ENCODE assay signal across 16 cellular contexts in the genomic region with DNA sequence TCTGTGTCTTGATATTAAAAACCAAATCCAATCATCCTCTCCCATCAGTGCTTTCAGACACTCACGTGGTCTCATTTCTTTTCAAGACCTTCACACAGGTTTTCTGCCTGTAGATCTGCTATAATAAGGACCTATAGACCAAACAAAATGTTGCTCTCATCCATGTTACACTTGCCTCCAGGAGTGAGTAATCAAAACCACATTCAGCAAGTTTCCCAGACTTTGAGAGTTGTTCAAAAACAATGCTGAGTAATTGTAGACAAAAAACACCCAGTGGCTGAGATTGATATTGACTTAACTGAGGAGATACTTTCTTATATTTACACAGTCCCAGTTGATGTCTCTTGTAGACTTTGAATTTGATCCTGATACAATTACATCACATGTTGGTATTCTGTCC.
DNase-seq lines count a peak whose midpoint lies in the region; ATAC-seq and TF ChIP-seq lines count a peak whose summit lies in the region.
"Had no signal": no experiment of that assay in that cellular context is flagged by ENCODE, and none has a peak within 500 bp of the region (broad histone marks: within the 10 kb centered on the region; RNA-seq: fewer than 3 reads in every experiment).

No MANE protein-coding gene starts in this region.

- peak; percentile 57 for DNase-seq in MCF 10A (ENCODE audit: unreplicated experiment)
- DNase-seq in mammary epithelial cell: no peak
- DNase-seq in adipocyte (ENCODE audit: low read depth): peak; percentile 65
- DNase-seq in dedifferentiated amniotic fluid mesenchymal stem cell (ENCODE audit: extremely low spot score): peak; percentile 45
- no peak for DNase-seq in activated CD4-positive, alpha-beta T cell treated with anti-CD3 and anti-CD28 coated beads, Interleukin-2, amount 10 ng/mL, durations not matched to agents 24 days and 14 days
- DNase-seq in stimulated activated CD4-positive, alpha-beta T cell treated with anti-CD3 and anti-CD28 coated beads, Interleukin-2, amount 100 ng/mL, for 48 hours: no peak
- DNase-seq in vagina (ENCODE audit: extremely low spot score in 2 of 2): no peak
- no peak for DNase-seq in sciatic nerve (ENCODE audit: low spot score)
- DNase-seq: DMS 273 treated with DMSO at 0.1 percent for 48 hours; Kasumi-1; NCI-H1417; NCI-H2029 treated with DMSO at 0.1 percent for 48 hours; NCI-H526; NK-92 treated with Interleukin-12 subunit alpha and Interleukin-12 subunit beta, amount 100 ng/mL, for 24 hours; Right ventricle myocardium superior had no signal

- CTCF ChIA-PET in MCF 10A (lab: Yijun Ruan, JAX): no interaction called here
- CTCF ChIA-PET in mammary epithelial cell (lab: Charles Lee; ENCODE audit: low non-redundant PET): no interaction called here

- H4K20me1 ChIP-seq in mammary epithelial cell (ENCODE audit: insufficient read depth, low read length): no peaks in the 10 kb centered on the region
- H4K20me1 ChIP-seq: BLaER1 treated with 17β-estradiol and CSF1 and Interleukin-3, amounts not matched to agents 10 nM and 100 nM had no signal

- dilution Hi-C loops in mammary epithelial cell (cut with HindIII; ENCODE audit: low sequenced_read_pairs): no loop called here

- no peaks in the 10 kb centered on the region for H3K4me1 ChIP-seq in mammary epithelial cell (ENCODE audit: insufficient read depth, low read length)
- H3K4me1 ChIP-seq in adipocyte (ENCODE audit: control insufficient read depth, insufficient read depth, low read length): no peaks in the 10 kb centered on the region
- no peaks in the 10 kb centered on the region for H3K4me1 ChIP-seq in vagina
- H3K4me1 ChIP-seq: BLaER1 treated with 17β-estradiol and CSF1 and Interleukin-3, amounts not matched to agents 10 nM and 100 nM had no signal

- peaks cover 13% of the 10 kb centered on the region for H3K9me3 ChIP-seq in mammary epithelial cell (replicated peaks; ENCODE audit: insufficient read depth, low read length)
- H3K9me3 ChIP-seq in adipocyte (ENCODE audit: control insufficient read depth, low read length): peaks cover 11% of the 10 kb centered on the region
- no peaks in the 10 kb centered on the region for H3K9me3 ChIP-seq in vagina

- no peak overlapping the region for H3K4me2 ChIP-seq in mammary epithelial cell (ENCODE audit: insufficient read depth, low read depth, low read length)
- H3K4me2 ChIP-seq: BLaER1 treated with 17β-estradiol and CSF1 and Interleukin-3, amounts not matched to agents 10 nM and 100 nM had no signal

- 19% methylated on average over 1 of the region's 1 CpG for WGBS in mammary epithelial cell (ENCODE audit: low coverage, missing lambda C conversion rate)

- H3K36me3 Mint-ChIP-seq in MCF 10A (ENCODE audit: insufficient read depth, unreplicated experiment): no peaks in the 10 kb centered on the region
- H3K36me3 Mint-ChIP-seq in activated CD4-positive, alpha-beta T cell treated with anti-CD3 and anti-CD28 coated beads, Interleukin-2, amount 10 ng/mL, durations not matched to agents 24 days and 14 days (ENCODE audit: low read depth): no peaks in the 10 kb centered on the region

- POLR2A ChIA-PET in MCF 10A (lab: Yijun Ruan, JAX): interaction anchor here (0.6 kb wide), 1 partner anchor 39 kb away, joined by 3 read pairs; no protein-coding TSS in a partner anchor

- TF ChIP-seq CTCF in MCF 10A (IDR thresholded peaks at IDR 0.05; ENCODE audit: unreplicated experiment) (no peak), mammary epithelial cell (conservative IDR thresholded peaks at IDR 0.05 in 1 of 2, IDR thresholded peaks at IDR 0.05 in 1 of 2; ENCODE audit: extremely low read depth in 1 of 2, insufficient read depth in 1 of 2, low read depth in 1 of 2, low read length in 2 of 2) (no peak), vagina (IDR thresholded peaks at IDR 0.05) (no peak)

- H2AFZ ChIP-seq in mammary epithelial cell (ENCODE audit: low read depth, low read length): no peak overlapping the region

- ATAC-seq in sciatic nerve: no peak

- H3K36me3 ChIP-seq in mammary epithelial cell (ENCODE audit: insufficient read depth, low read length) (no peaks in the 10 kb centered on the region), adipocyte (ENCODE audit: control insufficient read depth, insufficient read depth, low read length, severe bottlenecking) (no peaks in the 10 kb centered on the region), vagina (no peaks in the 10 kb centered on the region)
- H3K36me3 ChIP-seq: BLaER1 treated with 17β-estradiol and CSF1 and Interleukin-3, amounts not matched to agents 10 nM and 100 nM had no signal

- in situ Hi-C loops in mammary epithelial cell (cut with MboI; ENCODE audit: low sequenced_read_pairs in 2 of 2): no loop called here

- intact Hi-C loops in MCF 10A (cut with micrococcal nuclease): no loop called here
- intact Hi-C loops in mammary epithelial cell (cut with micrococcal nuclease): no loop called here
- intact Hi-C loops in activated CD4-positive, alpha-beta T cell treated with anti-CD3 and anti-CD28 coated beads, Interleukin-2, amount 10 ng/mL, durations not matched to agents 24 days and 14 days (cut with micrococcal nuclease): no loop called here
- intact Hi-C loops in vagina (cut with DNase I): no loop called here
- intact Hi-C loops in sciatic nerve (cut with DNase I): no loop called here

- H3K27me3 ChIP-seq in mammary epithelial cell (ENCODE audit: insufficient read depth, low read length): no peaks in the 10 kb centered on the region
- no peaks in the 10 kb centered on the region for H3K27me3 ChIP-seq in adipocyte (replicated peaks; ENCODE audit: control insufficient read depth, insufficient read depth, low read length)
- no peaks in the 10 kb centered on the region for H3K27me3 ChIP-seq in vagina
- H3K27me3 ChIP-seq: BLaER1 treated with 17β-estradiol and CSF1 and Interleukin-3, amounts not matched to agents 10 nM and 100 nM had no signal

- no peaks in the 10 kb centered on the region for H3K4me1 Mint-ChIP-seq in MCF 10A (ENCODE audit: insufficient read depth, unreplicated experiment)
- no peaks in the 10 kb centered on the region for H3K4me1 Mint-ChIP-seq in activated CD4-positive, alpha-beta T cell treated with anti-CD3 and anti-CD28 coated beads, Interleukin-2, amount 10 ng/mL, durations not matched to agents 24 days and 14 days

- H3K27me3 Mint-ChIP-seq in MCF 10A (ENCODE audit: insufficient read depth, unreplicated experiment): no peaks in the 10 kb centered on the region
- no peaks in the 10 kb centered on the region for H3K27me3 Mint-ChIP-seq in activated CD4-positive, alpha-beta T cell treated with anti-CD3 and anti-CD28 coated beads, Interleukin-2, amount 10 ng/mL, durations not matched to agents 24 days and 14 days

- no peak for TF ChIP-seq POLR2A in vagina (IDR thresholded peaks at IDR 0.05)

- no peak overlapping the region for H3K9ac ChIP-seq in mammary epithelial cell (ENCODE audit: insufficient read depth, low read length)
- H3K9ac ChIP-seq in adipocyte (ENCODE audit: low read length): no peak overlapping the region
- H3K9ac ChIP-seq: BLaER1 treated with 17β-estradiol and CSF1 and Interleukin-3, amounts not matched to agents 10 nM and 100 nM had no signal

- H3K4me3 ChIP-seq in mammary epithelial cell (replicated peaks in 1 of 3; ENCODE audit: insufficient read depth in 1 of 3, low read depth in 2 of 3, low read length in 3 of 3) (no peak overlapping the region), adipocyte (ENCODE audit: low read length) (no peak overlapping the region), vagina (no peak overlapping the region)
- H3K4me3 ChIP-seq: BLaER1 treated with 17β-estradiol and CSF1 and Interleukin-3, amounts not matched to agents 10 nM and 100 nM had no signal

- H3K9me3 Mint-ChIP-seq in MCF 10A (ENCODE audit: unreplicated experiment): peaks cover 14% of the 10 kb centered on the region
- peaks cover 8% of the 10 kb centered on the region for H3K9me3 Mint-ChIP-seq in activated CD4-positive, alpha-beta T cell treated with anti-CD3 and anti-CD28 coated beads, Interleukin-2, amount 10 ng/mL, durations not matched to agents 24 days and 14 days

- H3K79me2 ChIP-seq in mammary epithelial cell (ENCODE audit: insufficient read depth, low read length): no peaks in the 10 kb centered on the region

- H3K4me3 Mint-ChIP-seq in MCF 10A (ENCODE audit: unreplicated experiment): no peak overlapping the region
- no peak overlapping the region for H3K4me3 Mint-ChIP-seq in activated CD4-positive, alpha-beta T cell treated with anti-CD3 and anti-CD28 coated beads, Interleukin-2, amount 10 ng/mL, durations not matched to agents 24 days and 14 days

- BruUV-seq in MCF 10A (replicated peaks; lab: Mats Ljungman, UMichigan) (no TSS peak), mammary epithelial cell (replicated peaks; lab: Mats Ljungman, UMichigan) (no TSS peak)

- H3K27ac ChIP-seq in mammary epithelial cell (ENCODE audit: insufficient read depth, low read depth, low read length) (no peak overlapping the region), vagina (no peak overlapping the region)
- H3K27ac ChIP-seq: BLaER1 treated with 17β-estradiol and CSF1 and Interleukin-3, amounts not matched to agents 10 nM and 100 nM had no signal

- H3K27ac Mint-ChIP-seq in MCF 10A (ENCODE audit: low read depth, unreplicated experiment): no peak overlapping the region
- H3K27ac Mint-ChIP-seq in activated CD4-positive, alpha-beta T cell treated with anti-CD3 and anti-CD28 coated beads, Interleukin-2, amount 10 ng/mL, durations not matched to agents 24 days and 14 days: no peak overlapping the region

Comparison
In these comparisons a context has a peak if more than half of its experiments do, and no peak if none do; other contexts are left out.
1. DNase-seq: peak in MCF 10A (single experiment), adipocyte (single experiment) and dedifferentiated amniotic fluid mesenchymal stem cell (single experiment); none in mammary epithelial cell (single experiment), activated CD4-positive, alpha-beta T cell treated with anti-CD3 and anti-CD28 coated beads, Interleukin-2, amount 10 ng/mL, durations not matched to agents 24 days and 14 days (single experiment), stimulated activated CD4-positive, alpha-beta T cell treated with anti-CD3 and anti-CD28 coated beads, Interleukin-2, amount 100 ng/mL, for 48 hours (0 of 2), vagina (0 of 2) and sciatic nerve (single experiment).